In genomic region chr7:50270531-50271018, GRCh38 we compare ENCODE assay signal across 14 cellular contexts. TPM values are rescaled to one million over a fixed set of nuclear protein-coding genes. Genes with fewer than 3 reads are reported as not detected.
DNase-seq lines count a peak whose midpoint lies in the region; ATAC-seq and TF ChIP-seq lines count a peak whose summit lies in the region.
"Had no signal": no experiment of that assay in that cellular context is flagged by ENCODE, and none has a peak within 500 bp of the region (broad histone marks: within the 10 kb centered on the region; RNA-seq: fewer than 3 reads in every experiment).

No MANE protein-coding gene starts in this region.

- peaks cover 7% of the 10 kb centered on the region for H3K9me3 Mint-ChIP-seq in activated naive CD8-positive, alpha-beta T cell treated with anti-CD3 and anti-CD28 coated beads for 36 hours
- H3K9me3 Mint-ChIP-seq: CD14-positive monocyte had no signal

- no peaks in the 10 kb centered on the region for H3K36me3 ChIP-seq in GM06990 (ENCODE audit: control insufficient read depth, insufficient read depth, low read length)
- no peaks in the 10 kb centered on the region for H3K36me3 ChIP-seq in ascending aorta
- H3K36me3 ChIP-seq: right lobe of liver had no signal

- peaks cover 83% of the 10 kb centered on the region for H3K4me1 Mint-ChIP-seq in activated naive CD8-positive, alpha-beta T cell treated with anti-CD3 and anti-CD28 coated beads for 36 hours

- no peaks in the 10 kb centered on the region for H3K4me1 ChIP-seq in ascending aorta
- H3K4me1 ChIP-seq: right lobe of liver had no signal

- DNase-seq in GM06990 (ENCODE audit: extremely low read depth, insufficient read length) (peak; percentile 75), SW 1271 (lab: John Stamatoyannopoulos, UW) (no peak), NCI-H510A treated with DMSO at 0.1 percent for 48 hours (lab: John Stamatoyannopoulos, UW) (no peak), ascending aorta (ENCODE audit: low spot score in 2 of 2) (no peak)
- DNase-seq in activated naive CD8-positive, alpha-beta T cell treated with anti-CD3 and anti-CD28 coated beads for 36 hours, result no peak
- no peak for DNase-seq in stimulated activated CD4-positive, alpha-beta T cell treated with anti-CD3 and anti-CD28 coated beads, Interleukin-1b, Interleukin-23, amount 100 ng/mL, for 48 hours
- DNase-seq: head of caudate nucleus, mesenchymal stem cell, NCI-H1048, right lobe of liver, T-helper 9 cell had no signal

- no peak overlapping the region for H3K4me3 ChIP-seq in GM06990 (replicated peaks; ENCODE audit: low read depth, low read length)
- H3K4me3 ChIP-seq in ascending aorta, result no peak overlapping the region
- H3K4me3 ChIP-seq: right lobe of liver had no signal

- TF ChIP-seq CTCF in GM06990 (IDR thresholded peaks at IDR 0.05; ENCODE audit: insufficient read depth, low read length, poor library complexity, severe bottlenecking) (no peak), ascending aorta (IDR thresholded peaks at IDR 0.05) (no peak)

- H3K36me3 Mint-ChIP-seq in activated naive CD8-positive, alpha-beta T cell treated with anti-CD3 and anti-CD28 coated beads for 36 hours, result peaks cover 28% of the 10 kb centered on the region

- peak; percentile 26 for ATAC-seq in GM19043 (IDR thresholded peaks at IDR 0.05; ENCODE audit: low read depth, unreplicated experiment)
- ATAC-seq in HG03045 (IDR thresholded peaks at IDR 0.05; ENCODE audit: unreplicated experiment), result peak; percentile 32
- ATAC-seq: right lobe of liver had no signal

- H3K27me3 ChIP-seq in GM06990 (replicated peaks; ENCODE audit: control insufficient read depth, insufficient read depth, low read length) (no peaks in the 10 kb centered on the region), ascending aorta (no peaks in the 10 kb centered on the region)
- H3K27me3 ChIP-seq: right lobe of liver had no signal

- H3K27ac Mint-ChIP-seq in activated naive CD8-positive, alpha-beta T cell treated with anti-CD3 and anti-CD28 coated beads for 36 hours, result peak overlapping the region; percentile 57
- H3K27ac Mint-ChIP-seq: CD14-positive monocyte had no signal

- no peak overlapping the region for H3K4me3 Mint-ChIP-seq in activated naive CD8-positive, alpha-beta T cell treated with anti-CD3 and anti-CD28 coated beads for 36 hours
- H3K4me3 Mint-ChIP-seq: CD14-positive monocyte had no signal

- H3K27me3 Mint-ChIP-seq in activated naive CD8-positive, alpha-beta T cell treated with anti-CD3 and anti-CD28 coated beads for 36 hours, result no peaks in the 10 kb centered on the region

- no peak overlapping the region for H3K27ac ChIP-seq in ascending aorta
- H3K27ac ChIP-seq: right lobe of liver had no signal

- intact Hi-C loops in ascending aorta (cut with DNase I), result no loop called here

- H3K9me3 ChIP-seq in ascending aorta, result no peaks in the 10 kb centered on the region
- H3K9me3 ChIP-seq: right lobe of liver had no signal

RNA-seq across cellular contexts. Expression of gene IKZF1, which starts 33.9 kb away (rescaled TPM):
- total RNA-seq in activated naive CD8-positive, alpha-beta T cell treated with anti-CD3 and anti-CD28 coated beads for 36 hours, result 100 to 1,000 TPM; 220 to 225 TPM
- total RNA-seq in ascending aorta, result 3.6 TPM

Comparison
In these comparisons a context has a peak if more than half of its experiments do, and no peak if none do; other contexts are left out.
1. RNA of gene IKZF1, which starts 33.9 kb away (total RNA-seq): 220 to 225 TPM in activated naive CD8-positive, alpha-beta T cell treated with anti-CD3 and anti-CD28 coated beads for 36 hours; 3.6 TPM in ascending aorta (single experiment); every median in the first group is over 10 times any median in the second.